Comparison of ENCODE assay signal across 25 cellular contexts in the genomic region with DNA sequence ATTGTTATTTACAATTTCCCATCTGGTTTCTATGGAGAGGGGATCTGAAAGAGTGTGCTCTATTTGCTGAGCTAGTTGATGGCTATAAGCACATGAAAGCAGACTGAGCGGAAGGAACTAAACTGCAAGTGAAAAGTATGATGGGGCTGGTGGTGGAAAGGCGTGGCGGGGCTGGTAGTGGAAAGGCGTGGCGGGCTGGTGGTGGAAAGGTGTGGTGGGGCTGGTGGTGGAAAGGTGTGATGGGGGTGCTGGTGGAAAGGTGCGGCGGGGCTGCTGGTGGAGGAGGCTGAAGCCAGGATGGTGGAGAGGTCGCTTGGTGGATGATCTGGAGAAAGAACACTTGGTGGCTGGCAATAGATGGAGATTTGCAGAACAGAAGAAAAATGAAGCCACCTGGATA.
"Had no signal": no experiment of that assay in that cellular context is flagged by ENCODE, and none has a peak within 500 bp of the region (broad histone marks: within the 10 kb centered on the region; RNA-seq: fewer than 3 reads in every experiment).

No MANE protein-coding gene starts in this region.

- ATAC-seq: effector memory CD8-positive, alpha-beta T cell; esophagus mucosa; gastrocnemius medialis; heart right ventricle; left lung; left ventricle myocardium superior; lower lobe of right lung had no signal

- H3K4me3 ChIP-seq: coronary artery, esophagus squamous epithelium, gastrocnemius medialis, heart right ventricle, left lung, lower lobe of right lung had no signal

- H3K36me3 Mint-ChIP-seq: immature natural killer cell, mesothelial cell of epicardium had no signal

- H3K9me3 ChIP-seq: esophagus squamous epithelium, gastrocnemius medialis, heart right ventricle, left lung, lower lobe of right lung had no signal

- H3K4me1 Mint-ChIP-seq: endodermal cell had no signal

- H3K9me3 Mint-ChIP-seq: immature natural killer cell, mesothelial cell of epicardium had no signal

- H3K36me3 ChIP-seq: esophagus squamous epithelium, gastrocnemius medialis, heart right ventricle, left lung, lower lobe of right lung had no signal

- H3K4me1 ChIP-seq: esophagus squamous epithelium, gastrocnemius medialis, left lung, lower lobe of right lung had no signal

- H3K4me3 Mint-ChIP-seq: effector memory CD8-positive, alpha-beta T cell; endodermal cell; immature natural killer cell; mesothelial cell of epicardium had no signal

- DNase-seq: cerebellar nuclear complex; effector CD8-positive, alpha-beta T cell; effector memory CD8-positive, alpha-beta T cell; endodermal cell; erythroblast; esophagus squamous epithelium; foreskin fibroblast; foreskin melanocyte; gastrocnemius medialis; glutamatergic neuron; head of caudate nucleus; heart right ventricle; hippocampal formation; immature natural killer cell; islet precursor cell; kidney; kidney glomerular epithelial cell; left lung; left ventricle myocardium superior; lower lobe of right lung; mesenchymal stem cell had no signal

- H3K27me3 ChIP-seq: esophagus squamous epithelium, gastrocnemius medialis, heart right ventricle, left lung had no signal

- H3K27ac ChIP-seq: coronary artery, epithelial cell of prostate, esophagus squamous epithelium, gastrocnemius medialis, heart right ventricle, left lung, lower lobe of right lung had no signal

- H3K27ac Mint-ChIP-seq: effector memory CD8-positive, alpha-beta T cell; endodermal cell; immature natural killer cell; mesothelial cell of epicardium had no signal
